3 cellular contexts compared by ENCODE assay signal in the genomic region with DNA sequence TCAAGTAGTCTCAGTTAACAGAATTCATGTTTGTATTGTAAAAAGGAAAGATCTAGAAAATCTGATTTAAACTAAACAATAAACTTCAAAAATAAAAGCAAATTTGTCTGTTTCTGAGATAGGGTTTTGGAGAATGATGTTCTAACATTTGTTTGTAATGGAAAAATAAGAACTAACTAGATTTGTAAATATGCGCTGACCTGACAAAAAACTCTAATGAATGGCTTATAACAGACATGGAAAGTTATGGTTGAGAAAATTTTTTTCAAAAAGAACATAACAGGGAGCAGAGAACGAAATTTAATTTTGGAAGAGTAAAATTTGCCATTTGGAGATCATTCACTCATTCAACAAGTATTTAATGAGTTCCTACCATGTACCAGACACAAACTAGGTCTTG.
A peak's percentile ranks its signal among the peaks of the same experiment; 100 is the strongest.
TF ChIP-seq lines count a peak whose summit lies in the region.

No MANE protein-coding gene starts in this region.

TF ChIP-seq in A549, 52 proteins besides CTCF, POLR2A, EP300 and RAD21:
- TF ChIP-seq CBX2 (IDR thresholded peaks at IDR 0.05; ENCODE audit: borderline replicate concordance, low read depth) (no peak), MAFK (IDR thresholded peaks at IDR 0.05; ENCODE audit: partially characterized antibody) (peak; percentile 84)

TF ChIP-seq in IMR-90, 13 proteins besides CTCF, POLR2A, EP300 and RAD21:
- TF ChIP-seq MAFK (IDR thresholded peaks at IDR 0.05; ENCODE audit: low read depth, low read length) (peak; percentile 92), FOS (IDR thresholded peaks at IDR 0.05; ENCODE audit: low read depth, low read length) (no peak)

TF ChIP-seq in K562, 482 proteins besides CTCF, POLR2A, EP300 and RAD21:
- TF ChIP-seq MAFF (IDR thresholded peaks at IDR 0.05; ENCODE audit: low read length), result peak; percentile 21; the same call in 1 of the 2 replicates
- no peak for TF ChIP-seq CREM (IDR thresholded peaks at IDR 0.05; ENCODE audit: low read depth)
- no peak for TF ChIP-seq PTBP1 (IDR thresholded peaks at IDR 0.05; ENCODE audit: low read depth, low read length)
- peak; percentile 58 for TF ChIP-seq ZNF316 (IDR thresholded peaks at IDR 0.05)
- TF ChIP-seq RFX7 (CRISPR knock-in tag; IDR thresholded peaks at IDR 0.05), result no peak
- no peak for TF ChIP-seq NEUROD1 (IDR thresholded peaks at IDR 0.05; ENCODE audit: borderline replicate concordance, low read depth, low read length, partially characterized antibody)
- TF ChIP-seq RAD51 (IDR thresholded peaks at IDR 0.05; ENCODE audit: borderline replicate concordance, low read depth), result no peak
- TF ChIP-seq SP1 (CRISPR knock-in tag; IDR thresholded peaks at IDR 0.05), result no peak
- no peak for TF ChIP-seq PHF21A (IDR thresholded peaks at IDR 0.05; ENCODE audit: borderline replicate concordance, low read depth)
- no peak for TF ChIP-seq ZNF41 (CRISPR knock-in tag; conservative IDR thresholded peaks at IDR 0.05)
TF ChIP-seq in K562: peak in this region for 2.
